Comparison of ENCODE assay signal across 8 cellular contexts in the genomic region with DNA sequence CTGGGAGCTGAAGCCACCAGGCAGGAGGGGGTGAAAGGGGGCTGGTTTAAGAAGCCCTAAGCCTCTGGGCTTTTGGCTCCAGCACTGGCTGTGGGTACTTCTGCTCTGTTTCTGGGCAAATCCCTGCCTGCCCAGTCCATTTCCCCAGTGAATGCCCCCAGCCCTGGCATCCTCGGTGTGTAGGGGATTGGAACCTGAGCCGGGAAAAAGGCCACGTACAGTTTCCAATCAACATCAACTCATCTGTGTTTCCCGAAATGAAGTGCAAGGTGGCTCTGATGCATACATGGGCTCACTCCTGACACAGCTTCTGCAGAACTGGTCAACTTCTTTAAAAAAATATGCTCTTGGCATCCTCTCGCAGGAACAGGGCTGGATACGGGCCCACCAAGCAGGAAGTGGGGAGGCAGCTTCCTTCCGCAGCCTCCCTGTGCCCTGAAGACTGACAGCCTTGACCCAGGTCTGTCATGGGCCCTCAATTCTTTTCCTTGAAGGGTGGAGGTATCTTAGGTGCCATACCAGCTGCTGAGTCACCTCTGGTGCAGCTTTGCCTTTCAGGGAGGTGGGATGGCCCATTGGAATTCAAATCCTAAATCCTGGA.
DNase-seq lines count a peak whose midpoint lies in the region; ATAC-seq and TF ChIP-seq lines count a peak whose summit lies in the region.

No MANE protein-coding gene starts in this region.

- H3K27me3 ChIP-seq in MM.1S (replicated peaks; ENCODE audit: insufficient read depth, low read length) (no peaks in the 10 kb centered on the region), stomach smooth muscle (ENCODE audit: control insufficient read depth in 1 of 2, insufficient read depth in 2 of 2, low read length in 2 of 2) (no peaks in the 10 kb centered on the region)

- H3K4me3 ChIP-seq in MM.1S (ENCODE audit: low read length) (no peak overlapping the region), stomach smooth muscle (ENCODE audit: low read length in 2 of 2) (peak overlapping the region in 1 of 2 donors; percentile 40)

- peaks cover 18% of the 10 kb centered on the region for H3F3A ChIP-seq in MM.1S (ENCODE audit: insufficient read depth, low read length)

- H3K36me3 ChIP-seq in MM.1S (replicated peaks; ENCODE audit: insufficient read depth, low read length) (no peaks in the 10 kb centered on the region), stomach smooth muscle (ENCODE audit: control insufficient read depth in 2 of 2, insufficient read depth in 2 of 2, low read length in 2 of 2) (peaks cover 5 to 6% of the 10 kb centered on the region in 2 donors)

- H3K79me2 ChIP-seq in MM.1S (ENCODE audit: low read length) = no peaks in the 10 kb centered on the region

- H3K4me2 ChIP-seq in MM.1S (ENCODE audit: low read depth, low read length) = peak overlapping the region; percentile 50; the same call in 1 of the 2 replicates

- no peaks in the 10 kb centered on the region for H3K9me3 ChIP-seq in MM.1S (replicated peaks; ENCODE audit: insufficient read depth, low read length)
- H3K9me3 ChIP-seq in stomach smooth muscle (ENCODE audit: control insufficient read depth in 2 of 2, low read length in 2 of 2) = no peaks in the 10 kb centered on the region

- H3K9me2 ChIP-seq in MM.1S (replicated peaks; ENCODE audit: insufficient read depth, low read length) = no peaks in the 10 kb centered on the region

- no peaks in the 10 kb centered on the region for H4K20me1 ChIP-seq in MM.1S (ENCODE audit: insufficient read depth, low read length)

- intact Hi-C loops in Right ventricle myocardium superior (cut with DNase I) = no loop called here

- peak; percentile 5 for ATAC-seq in GM19467 (IDR thresholded peaks at IDR 0.05; ENCODE audit: unreplicated experiment)
- ATAC-seq in Right ventricle myocardium superior (ENCODE audit: poor library complexity) = peak; percentile 20

- DNase-seq in AG20443 (ENCODE audit: low spot score) = peak; percentile 34
- DNase-seq in MM.1S = no peak
- no peak for DNase-seq in Right ventricle myocardium superior
- DNase-seq in mucosa of gallbladder (ENCODE audit: low spot score) = no peak
- DNase-seq in OCI-M1 (lab: John Stamatoyannopoulos, UW) = no peak
- no peak for DNase-seq in effector CD8-positive, alpha-beta T cell (lab: John Stamatoyannopoulos, UW)

- H3K9ac ChIP-seq in MM.1S (ENCODE audit: low read length) (peak overlapping the region; percentile 26; the same call in 1 of the 2 replicates), stomach smooth muscle (ENCODE audit: low read length in 2 of 2) (peak overlapping the region; percentile 44 to 55)

- no peak for TF ChIP-seq CTCF in MM.1S (IDR thresholded peaks at IDR 0.05; ENCODE audit: low read length)

- peak overlapping the region; percentile 64; the same call in 1 of the 2 replicates for H3K27ac ChIP-seq in MM.1S (ENCODE audit: low read length)
- peak overlapping the region; percentile 73 for H3K27ac ChIP-seq in stomach smooth muscle (ENCODE audit: low read length)

- 0 out of 2 replicates have a peak overlapping the region, but pooled peaks have one; percentile 8 for H2AFZ ChIP-seq in MM.1S (ENCODE audit: low read length)

- peaks cover 22% of the 10 kb centered on the region for H3K4me1 ChIP-seq in MM.1S (ENCODE audit: low read length)
- H3K4me1 ChIP-seq in stomach smooth muscle (ENCODE audit: control insufficient read depth, insufficient read depth, low read length) = peaks cover 36% of the 10 kb centered on the region
